In genomic region chr20:21820045-21820444, GRCh38 we compare ENCODE assay signal across 26 cellular contexts.
"Had no signal": no experiment of that assay in that cellular context is flagged by ENCODE, and none has a peak within 500 bp of the region (broad histone marks: within the 10 kb centered on the region; RNA-seq: fewer than 3 reads in every experiment).

No MANE protein-coding gene starts in this region.

- H3K36me3 ChIP-seq: ascending aorta, breast epithelium, cardiac muscle cell had no signal

- DNase-seq: activated CD4-positive, alpha-beta memory T cell treated with anti-CD3 and anti-CD28 coated beads for 36 hours; activated CD4-positive, alpha-beta T cell treated with anti-CD3 and anti-CD28 coated beads for 36 hours; activated CD4-positive, alpha-beta T cell treated with anti-CD3 and anti-CD28 coated beads, Interleukin-2, amount 10 ng/mL, durations not matched to agents 24 days and 14 days; activated CD4-positive, CD25-positive, alpha-beta regulatory T cell; activated CD4-positive, CD25-positive, alpha-beta regulatory T cell treated with anti-CD3 and anti-CD28 coated beads, Interleukin-2, amount 50 U/mL, for 72 hours; activated CD8-positive, alpha-beta memory T cell treated with anti-CD3 and anti-CD28 coated beads, Interleukin-2, amount 50 U/mL, for 48 hours; activated CD8-positive, alpha-beta T cell treated with anti-CD3 and anti-CD28 coated beads, Interleukin-2, amount 10 ng/mL, durations not matched to agents 7 days and 5 days; activated gamma-delta T cell; activated naive CD4-positive, alpha-beta T cell; activated naive CD4-positive, alpha-beta T cell treated with anti-CD3 and anti-CD28 coated beads, Interleukin-2, amount 10 ng/mL, durations not matched to agents 7 days and 5 days; activated naive CD8-positive, alpha-beta T cell treated with anti-CD3 and anti-CD28 coated beads, Interleukin-2, amount 10 ng/mL, durations not matched to agents 7 days and 5 days; activated T-cell treated with anti-CD3 and anti-CD28 coated beads for 4 hours; activated T-cell treated with anti-CD3 and anti-CD28 coated beads, Interleukin-2, amount 50 U/mL, for 24 hours; activated T-cell treated with anti-CD3 and anti-CD28 coated beads, Interleukin-2, amount 50 U/mL, for 72 hours; dorsolateral prefrontal cortex; effector memory CD4-positive, alpha-beta T cell; endodermal cell; foreskin fibroblast; head of caudate nucleus; T1000 had no signal

- H3K27ac ChIP-seq: ascending aorta, breast epithelium, cardiac muscle cell, coronary artery, dorsolateral prefrontal cortex had no signal

- H3K9me3 ChIP-seq: breast epithelium had no signal

- ATAC-seq: activated CD4-positive, alpha-beta T cell treated with anti-CD3 and anti-CD28 coated beads for 36 hours; activated CD8-positive, alpha-beta T cell treated with anti-CD3 and anti-CD28 coated beads, Interleukin-2, amount 10 ng/mL, durations not matched to agents 7 days and 5 days; activated naive CD4-positive, alpha-beta T cell treated with anti-CD3 and anti-CD28 coated beads, Interleukin-2, amount 50 U/mL, for 72 hours; activated T-cell treated with anti-CD3 and anti-CD28 coated beads, Interleukin-2, amount 50 U/mL, for 72 hours; esophagus mucosa had no signal

- H3K27me3 ChIP-seq: ascending aorta, breast epithelium, cardiac muscle cell had no signal

- H3K4me1 ChIP-seq: ascending aorta, breast epithelium had no signal

- H3K4me3 ChIP-seq: ascending aorta, breast epithelium, cardiac muscle cell, coronary artery, dorsolateral prefrontal cortex had no signal
